Comparison of ENCODE assay signal across 8 cellular contexts in the genomic region with DNA sequence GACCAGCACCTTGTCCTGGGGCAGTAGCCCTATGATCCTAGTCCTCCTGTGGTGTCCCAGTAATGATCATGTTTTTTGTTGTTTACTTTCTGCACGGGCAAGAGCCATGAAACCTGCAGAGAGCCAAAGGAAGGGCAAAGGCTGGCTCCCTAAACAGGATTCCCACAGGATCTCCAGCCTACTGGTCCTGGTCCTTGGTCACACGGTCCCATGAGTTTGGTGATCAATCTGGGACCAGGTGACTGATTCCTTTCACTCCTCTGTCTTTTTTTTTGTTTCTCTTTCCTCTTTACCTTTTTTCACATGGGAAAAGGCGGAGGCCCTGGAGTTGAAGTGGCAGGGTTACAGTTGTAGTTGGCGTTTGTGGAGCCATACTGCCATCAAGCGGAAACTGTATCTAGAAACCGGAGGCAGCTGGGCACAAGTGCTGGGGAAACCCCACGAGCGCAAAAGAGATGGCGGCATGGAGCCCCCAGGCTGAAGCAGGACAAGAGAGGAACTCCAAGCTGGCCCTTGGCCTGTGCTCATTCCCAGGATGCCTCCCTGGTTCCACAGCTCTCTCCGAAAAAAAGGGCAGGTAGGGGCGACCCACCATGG. TPM values are rescaled to one million over a fixed set of nuclear protein-coding genes. Genes with fewer than 3 reads are reported as not detected.
DNase-seq lines count a peak whose midpoint lies in the region; TF ChIP-seq lines count a peak whose summit lies in the region.

No MANE protein-coding gene starts in this region.

- no TSS peak for BruUV-seq in mammary epithelial cell (replicated peaks; lab: Mats Ljungman, UMichigan)

- H3K36me3 ChIP-seq in mammary epithelial cell (ENCODE audit: insufficient read depth, low read length): no peaks in the 10 kb centered on the region
- H3K36me3 ChIP-seq in neuron (ENCODE audit: insufficient read depth, low read length): no peaks in the 10 kb centered on the region

- CTCF ChIA-PET in mammary epithelial cell (lab: Charles Lee; ENCODE audit: low non-redundant PET): no interaction called here

- H3K4me1 ChIP-seq in mammary epithelial cell (ENCODE audit: insufficient read depth, low read length) (peaks cover 15% of the 10 kb centered on the region), neuron (ENCODE audit: insufficient read depth, low read length) (no peaks in the 10 kb centered on the region)

- peak overlapping the region; percentile 29 for H3K9ac ChIP-seq in mammary epithelial cell (ENCODE audit: insufficient read depth, low read length)

- no peaks in the 10 kb centered on the region for H3K27me3 ChIP-seq in mammary epithelial cell (ENCODE audit: insufficient read depth, low read length)
- H3K27me3 ChIP-seq in neuron (ENCODE audit: insufficient read depth, low read length): no peaks in the 10 kb centered on the region

- TF ChIP-seq CTCF in GM13976 (IDR thresholded peaks at IDR 0.05; ENCODE audit: borderline replicate concordance, control extremely low read depth, extremely low read depth, insufficient read depth, missing control alignments) (peak; percentile 45), NB4 (IDR thresholded peaks at IDR 0.05; ENCODE audit: low read depth, low read length) (no peak), mammary epithelial cell (conservative IDR thresholded peaks at IDR 0.05 in 1 of 2, IDR thresholded peaks at IDR 0.05 in 1 of 2; ENCODE audit: extremely low read depth in 1 of 2, insufficient read depth in 1 of 2, low read depth in 1 of 2, low read length in 2 of 2) (peak; percentile 42 to 70)

- H4K20me1 ChIP-seq in mammary epithelial cell (ENCODE audit: insufficient read depth, low read length): no peaks in the 10 kb centered on the region

- dilution Hi-C loops in mammary epithelial cell (cut with HindIII; ENCODE audit: low sequenced_read_pairs): no loop called here

- H2AFZ ChIP-seq in mammary epithelial cell (ENCODE audit: low read depth, low read length): peak overlapping the region; percentile 90
- no peak overlapping the region for H2AFZ ChIP-seq in neuron (ENCODE audit: low read depth, low read length)

- H3K4me3 ChIP-seq in NB4 (ENCODE audit: low read depth, low read length) (peak overlapping the region; percentile 57), mammary epithelial cell (replicated peaks in 1 of 3; ENCODE audit: insufficient read depth in 1 of 3, low read depth in 2 of 3, low read length in 3 of 3) (peak overlapping the region; percentile 52 to 72 (median 64)), neuron (ENCODE audit: low read length) (peak overlapping the region; percentile 19)

- in situ Hi-C loops in GM13976 (cut with MboI; ENCODE audit: low sequenced_read_pairs, unreplicated experiment) (no loop called here), mammary epithelial cell (cut with MboI; ENCODE audit: low sequenced_read_pairs in 2 of 2) (no loop called here)

- DNase-seq in GM13976 (ENCODE audit: low spot score): peak; percentile 35
- DNase-seq in NB4 (ENCODE audit: low read depth): peak; percentile 57
- peak; percentile 71 for DNase-seq in mammary epithelial cell
- no peak for DNase-seq in NCI-H1105 treated with DMSO at 0.1 percent for 48 hours (lab: John Stamatoyannopoulos, UW)
- no peak for DNase-seq in erythroblast (lab: John Stamatoyannopoulos, UW)
- DNase-seq in cortex of kidney (lab: John Stamatoyannopoulos, UW): no peak
- DNase-seq in middle frontal gyrus (ENCODE audit: extremely low spot score, low spot score): no peak

- H3K9me3 ChIP-seq in mammary epithelial cell (replicated peaks; ENCODE audit: insufficient read depth, low read length): no peaks in the 10 kb centered on the region
- H3K9me3 ChIP-seq in neuron (ENCODE audit: low read length): no peaks in the 10 kb centered on the region

- TF ChIP-seq POLR2A in NB4 (IDR thresholded peaks at IDR 0.05; ENCODE audit: extremely low read depth, insufficient read length) (no peak), erythroblast (IDR thresholded peaks at IDR 0.05; ENCODE audit: low read length) (no peak)

- 17% methylated on average over 9 of the region's 11 CpGs for WGBS in mammary epithelial cell (ENCODE audit: low coverage, missing lambda C conversion rate)

- intact Hi-C loops in mammary epithelial cell (cut with micrococcal nuclease): loop anchor here (10.0 kb wide), 1 partner anchor 811 kb away; no protein-coding TSS in a partner anchor

- peak overlapping the region; percentile 72 for H3K4me2 ChIP-seq in mammary epithelial cell (ENCODE audit: insufficient read depth, low read depth, low read length)

- H3K79me2 ChIP-seq in mammary epithelial cell (ENCODE audit: insufficient read depth, low read length): no peaks in the 10 kb centered on the region

- peak overlapping the region; percentile 10 for H3K27ac ChIP-seq in mammary epithelial cell (ENCODE audit: insufficient read depth, low read depth, low read length)

RNA-seq across cellular contexts. Expression of a gene that starts 34.6 kb away (rescaled TPM):
- total RNA-seq in mammary epithelial cell: 10 to 100 TPM; 12.5 to 54.3 TPM
- polyA plus RNA-seq in mammary epithelial cell: 37.9 TPM
- polyA minus RNA-seq in mammary epithelial cell: 39.8 TPM

Comparison
In these comparisons a context has a peak if more than half of its experiments do, and no peak if none do; other contexts are left out.
1. DNase-seq: peak in GM13976 (single experiment), NB4 (single experiment) and mammary epithelial cell (single experiment); none in NCI-H1105 treated with DMSO at 0.1 percent for 48 hours (single experiment), erythroblast (0 of 2), cortex of kidney (single experiment) and middle frontal gyrus (single experiment).
2. Peak in every context shown above with its lines, with median percentiles within 50 percentile points of each other: H3K4me3 ChIP-seq.